ENCODE assay signal across 20 cellular contexts in the genomic region with DNA sequence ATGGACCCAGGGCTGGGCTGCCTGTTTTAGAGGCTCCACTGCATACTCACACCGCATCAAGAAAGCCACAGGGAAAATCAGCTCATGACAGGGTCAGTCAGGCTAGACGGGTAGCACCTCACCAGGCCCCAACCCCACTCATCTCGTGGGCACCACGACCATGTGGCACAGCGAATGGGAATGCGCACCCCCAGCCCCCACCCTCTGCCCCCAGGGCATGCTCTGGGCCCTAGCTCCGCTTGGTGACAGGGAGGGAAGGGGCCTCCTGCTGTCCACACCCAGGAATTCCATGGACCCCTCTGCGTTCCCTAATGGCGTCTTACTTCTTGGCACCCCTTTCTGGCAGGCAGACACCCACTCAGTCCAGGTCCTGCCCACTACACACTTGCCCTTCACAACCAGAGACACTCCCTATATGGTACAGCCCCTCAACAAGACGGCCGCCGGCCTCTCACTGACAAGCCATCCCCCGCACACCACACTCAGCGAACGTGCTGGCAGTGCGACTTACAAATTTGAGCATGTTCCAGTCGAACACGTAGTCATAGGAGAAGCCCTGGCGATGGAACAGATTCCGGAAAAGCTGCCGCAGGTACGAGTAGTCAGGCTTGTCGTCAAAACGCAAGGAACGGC. TPM values are rescaled to one million over a fixed set of nuclear protein-coding genes. Genes with fewer than 3 reads are reported as not detected.
DNase-seq lines count a peak whose midpoint lies in the region; ATAC-seq and TF ChIP-seq lines count a peak whose summit lies in the region.
"Had no signal": no experiment of that assay in that cellular context is flagged by ENCODE, and none has a peak within 500 bp of the region (broad histone marks: within the 10 kb centered on the region; RNA-seq: fewer than 3 reads in every experiment).

No MANE protein-coding gene starts in this region.

- H3K4me2 ChIP-seq in GM23338: no peak overlapping the region

- no peak overlapping the region for H3K9ac ChIP-seq in SK-N-MC (ENCODE audit: insufficient read length)

- no peaks in the 10 kb centered on the region for H3K9me2 ChIP-seq in GM23338 (ENCODE audit: insufficient read depth)

- peak overlapping the region; percentile 89 for H3K27ac Mint-ChIP-seq in progenitor cell of endocrine pancreas
- no peak overlapping the region for H3K27ac Mint-ChIP-seq in GM23338

- H3K9me3 ChIP-seq in SK-N-MC (ENCODE audit: low read depth, low read length): no peaks in the 10 kb centered on the region
- no peaks in the 10 kb centered on the region for H3K9me3 ChIP-seq in left lung
- H3K9me3 ChIP-seq: left ventricle myocardium inferior, mucosa of descending colon, Peyer's patch, right atrium auricular region, tibial nerve had no signal

- H3K36me3 ChIP-seq in SK-N-MC (ENCODE audit: insufficient read depth, low read length) (peaks cover 87% of the 10 kb centered on the region), left lung (peaks cover 12 to 88% of the 10 kb centered on the region in 2 donors), GM23338 (ENCODE audit: insufficient read depth) (peaks cover 52% of the 10 kb centered on the region)

- H3K36me3 Mint-ChIP-seq in progenitor cell of endocrine pancreas (ENCODE audit: insufficient read depth) (peaks cover 28% of the 10 kb centered on the region), GM23338 (ENCODE audit: low read depth) (peaks cover 81% of the 10 kb centered on the region)

- no peaks in the 10 kb centered on the region for H3K27me3 ChIP-seq in left lung
- no peaks in the 10 kb centered on the region for H3K27me3 ChIP-seq in GM23338 (ENCODE audit: insufficient read depth)
- H3K27me3 ChIP-seq: Peyer's patch, right atrium auricular region, tibial nerve had no signal

- in situ Hi-C loops in G401 (cut with HindIII; ENCODE audit: low sequenced_read_pairs): no loop called here

- no peak for ATAC-seq in Right ventricle myocardium inferior
- no peak for ATAC-seq in left cardiac atrium
- ATAC-seq in left lung: no peak
- ATAC-seq in GM23338: no peak
- no peak for ATAC-seq in GM19035 (IDR thresholded peaks at IDR 0.05; ENCODE audit: unreplicated experiment)
- ATAC-seq: mucosa of descending colon, SK-N-SH treated with all-trans-retinoic acid at 6 μM for 48 hours had no signal

- H3F3A ChIP-seq in GM23338 (replicated peaks; ENCODE audit: low read depth): peaks cover 7% of the 10 kb centered on the region

- H4K20me1 ChIP-seq in GM23338 (replicated peaks; ENCODE audit: insufficient read depth): peaks cover 47% of the 10 kb centered on the region

- H3K4me1 Mint-ChIP-seq in progenitor cell of endocrine pancreas (ENCODE audit: low read depth) (no peaks in the 10 kb centered on the region), GM23338 (no peaks in the 10 kb centered on the region; the same call in 2 of the 3 replicates)

- TF ChIP-seq CTCF in left lung (IDR thresholded peaks at IDR 0.05) (no peak), progenitor cell of endocrine pancreas (IDR thresholded peaks at IDR 0.05; ENCODE audit: unreplicated experiment) (no peak), GM23338 (conservative IDR thresholded peaks at IDR 0.05; ENCODE audit: low read depth in 2 of 2) (no peak)

- H3K27ac ChIP-seq in SK-N-MC (peak overlapping the region; percentile 42; the same call in 1 of the 2 replicates), left lung (no peak overlapping the region), GM23338 (ENCODE audit: low read depth) (no peak overlapping the region)
- H3K27ac ChIP-seq: left ventricle myocardium inferior, Peyer's patch, right atrium auricular region had no signal

- H3K4me3 ChIP-seq in SK-N-MC (no peak overlapping the region), left lung (no peak overlapping the region), GM23338 (no peak overlapping the region)
- H3K4me3 ChIP-seq: left ventricle myocardium inferior, mucosa of descending colon, Peyer's patch, right atrium auricular region, tibial nerve had no signal

- H3K27me3 Mint-ChIP-seq in progenitor cell of endocrine pancreas (no peaks in the 10 kb centered on the region), GM23338 (ENCODE audit: insufficient read depth, low read depth, poor library complexity) (peaks cover 11% of the 10 kb centered on the region)

- DNase-seq in Right ventricle myocardium inferior (ENCODE audit: missing footprints) (peak; percentile 25), left cardiac atrium (no peak), SK-N-MC (ENCODE audit: low read depth, low spot score) (no peak), left lung (peak; percentile 30 to 64), progenitor cell of endocrine pancreas (ENCODE audit: low spot score, unreplicated experiment) (no peak), GM23338 (ENCODE audit: low spot score) (no peak), G401 (ENCODE audit: low spot score) (no peak)
- DNase-seq: activated CD4-positive, alpha-beta T cell treated with anti-CD3 and anti-CD28 coated beads for 4 hours; EL; left ventricle myocardium inferior; NCI-H2029; NCI-H345; occipital lobe; Peyer's patch; stimulated activated naive CD4-positive, alpha-beta T cell had no signal

- H3K9me3 Mint-ChIP-seq in progenitor cell of endocrine pancreas (ENCODE audit: low read depth) (no peaks in the 10 kb centered on the region), GM23338 (peaks cover 7% of the 10 kb centered on the region; the same call in 2 of the 3 replicates)

- intact Hi-C loops in Right ventricle myocardium inferior (cut with DNase I) (no loop called here), left cardiac atrium (cut with DNase I) (no loop called here), left lung (cut with DNase I) (no loop called here)

- H3K4me1 ChIP-seq in left lung: peaks cover 0 to 24% of the 10 kb centered on the region in 2 donors
- H3K4me1 ChIP-seq in GM23338 (ENCODE audit: insufficient read depth): no peaks in the 10 kb centered on the region

- no peak overlapping the region for H2AFZ ChIP-seq in GM23338

- H3K4me3 Mint-ChIP-seq in progenitor cell of endocrine pancreas (ENCODE audit: low read depth) (no peak overlapping the region), GM23338 (no peak overlapping the region)

- H3K79me2 ChIP-seq in GM23338 (replicated peaks; ENCODE audit: insufficient read depth): peaks cover 50% of the 10 kb centered on the region

TF ChIP-seq in GM23338, 12 proteins besides CTCF, POLR2A, EP300 and RAD21 (continues in another document):
- TF ChIP-seq POLR2AphosphoS5 (IDR thresholded peaks at IDR 0.05; ENCODE audit: low read depth) (no peak), ZNF331 (CRISPR knock-in tag; IDR thresholded peaks at IDR 0.05; ENCODE audit: low read depth) (no peak), ZNF114 (CRISPR knock-in tag; IDR thresholded peaks at IDR 0.05) (no peak)
- TF ChIP-seq, protein P1, sequence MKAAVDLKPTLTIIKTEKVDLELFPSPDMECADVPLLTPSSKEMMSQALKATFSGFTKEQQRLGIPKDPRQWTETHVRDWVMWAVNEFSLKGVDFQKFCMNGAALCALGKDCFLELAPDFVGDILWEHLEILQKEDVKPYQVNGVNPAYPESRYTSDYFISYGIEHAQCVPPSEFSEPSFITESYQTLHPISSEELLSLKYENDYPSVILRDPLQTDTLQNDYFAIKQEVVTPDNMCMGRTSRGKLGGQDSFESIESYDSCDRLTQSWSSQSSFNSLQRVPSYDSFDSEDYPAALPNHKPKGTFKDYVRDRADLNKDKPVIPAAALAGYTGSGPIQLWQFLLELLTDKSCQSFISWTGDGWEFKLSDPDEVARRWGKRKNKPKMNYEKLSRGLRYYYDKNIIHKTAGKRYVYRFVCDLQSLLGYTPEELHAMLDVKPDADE (IDR thresholded peaks at IDR 0.05): no peak
- TF ChIP-seq, protein P2, sequence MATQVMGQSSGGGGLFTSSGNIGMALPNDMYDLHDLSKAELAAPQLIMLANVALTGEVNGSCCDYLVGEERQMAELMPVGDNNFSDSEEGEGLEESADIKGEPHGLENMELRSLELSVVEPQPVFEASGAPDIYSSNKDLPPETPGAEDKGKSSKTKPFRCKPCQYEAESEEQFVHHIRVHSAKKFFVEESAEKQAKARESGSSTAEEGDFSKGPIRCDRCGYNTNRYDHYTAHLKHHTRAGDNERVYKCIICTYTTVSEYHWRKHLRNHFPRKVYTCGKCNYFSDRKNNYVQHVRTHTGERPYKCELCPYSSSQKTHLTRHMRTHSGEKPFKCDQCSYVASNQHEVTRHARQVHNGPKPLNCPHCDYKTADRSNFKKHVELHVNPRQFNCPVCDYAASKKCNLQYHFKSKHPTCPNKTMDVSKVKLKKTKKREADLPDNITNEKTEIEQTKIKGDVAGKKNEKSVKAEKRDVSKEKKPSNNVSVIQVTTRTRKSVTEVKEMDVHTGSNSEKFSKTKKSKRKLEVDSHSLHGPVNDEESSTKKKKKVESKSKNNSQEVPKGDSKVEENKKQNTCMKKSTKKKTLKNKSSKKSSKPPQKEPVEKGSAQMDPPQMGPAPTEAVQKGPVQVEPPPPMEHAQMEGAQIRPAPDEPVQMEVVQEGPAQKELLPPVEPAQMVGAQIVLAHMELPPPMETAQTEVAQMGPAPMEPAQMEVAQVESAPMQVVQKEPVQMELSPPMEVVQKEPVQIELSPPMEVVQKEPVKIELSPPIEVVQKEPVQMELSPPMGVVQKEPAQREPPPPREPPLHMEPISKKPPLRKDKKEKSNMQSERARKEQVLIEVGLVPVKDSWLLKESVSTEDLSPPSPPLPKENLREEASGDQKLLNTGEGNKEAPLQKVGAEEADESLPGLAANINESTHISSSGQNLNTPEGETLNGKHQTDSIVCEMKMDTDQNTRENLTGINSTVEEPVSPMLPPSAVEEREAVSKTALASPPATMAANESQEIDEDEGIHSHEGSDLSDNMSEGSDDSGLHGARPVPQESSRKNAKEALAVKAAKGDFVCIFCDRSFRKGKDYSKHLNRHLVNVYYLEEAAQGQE (IDR thresholded peaks at IDR 0.05; ENCODE audit: unreplicated experiment): no peak

RNA-seq across cellular contexts. Expression of a gene that starts 22.1 kb away (rescaled TPM):
- 10.4 TPM for total RNA-seq in Right ventricle myocardium inferior
- 10 to 100 TPM; 18.4 to 35.7 TPM for total RNA-seq in left cardiac atrium
- total RNA-seq in left lung: 100 to 1,000 TPM in 1 of 2 donors, 10 to 100 TPM in 1; 71.2 to 149 TPM
- total RNA-seq in progenitor cell of endocrine pancreas: 5.4 and 5.9 TPM in 2 replicates
- 10.6 and 14.4 TPM in 2 replicates for total RNA-seq in GM23338 (2014; rRNA removed; shearing (Covaris generic))
- polyA plus RNA-seq in GM23338 (2016; fragmentation: Nextera tagmentation; extraction: Ambion mirVana): 2.9 and 3.5 TPM in 2 replicates
- 280 and 292 TPM in 2 replicates for total RNA-seq in G401 (2014; rRNA removed; shearing (Covaris generic))

RNA-seq across cellular contexts. Expression of a gene that starts 22.5 kb away (rescaled TPM):
- total RNA-seq in Right ventricle myocardium inferior: 62.6 TPM
- 10 to 100 TPM; 63.6 to 88.2 TPM for total RNA-seq in left cardiac atrium
- total RNA-seq in left lung: 100 to 1,000 TPM; 122 to 160 TPM
- total RNA-seq in progenitor cell of endocrine pancreas: 224 and 227 TPM in 2 replicates
- total RNA-seq in GM23338 (2014; rRNA removed; shearing (Covaris generic)): 48.4 and 66.4 TPM in 2 replicates
- polyA plus RNA-seq in GM23338 (2016; fragmentation: Nextera tagmentation; extraction: Ambion mirVana): 43.5 and 55.3 TPM in 2 replicates
- total RNA-seq in G401 (2014; rRNA removed; shearing (Covaris generic)): 83.1 and 87.7 TPM in 2 replicates

RNA-seq across cellular contexts. Expression of a gene that starts 38.3 kb away (rescaled TPM):
- total RNA-seq in Right ventricle myocardium inferior (7.9 TPM), left cardiac atrium (10 to 100 TPM; 11.9 to 17.2 TPM), left lung (10 to 100 TPM; 41.7 to 54.5 TPM), progenitor cell of endocrine pancreas (79.0 and 79.3 TPM in 2 replicates)
- 6.7 and 16.3 TPM in 2 replicates for total RNA-seq in GM23338 (2014; rRNA removed; shearing (Covaris generic))
- polyA plus RNA-seq in GM23338 (2016; fragmentation: Nextera tagmentation; extraction: Ambion mirVana): 6.4 and 7.0 TPM in 2 replicates
- 16.6 and 22.1 TPM in 2 replicates for total RNA-seq in G401 (2014; rRNA removed; shearing (Covaris generic))

Comparison
In these comparisons a context has a peak if more than half of its experiments do, and no peak if none do; other contexts are left out.
1. DNase-seq: peak in Right ventricle myocardium inferior (single experiment) and left lung (2 of 2); none in left cardiac atrium (single experiment), SK-N-MC (single experiment), progenitor cell of endocrine pancreas (single experiment), GM23338 (single experiment) and G401 (single experiment).